In the genomic region with DNA sequence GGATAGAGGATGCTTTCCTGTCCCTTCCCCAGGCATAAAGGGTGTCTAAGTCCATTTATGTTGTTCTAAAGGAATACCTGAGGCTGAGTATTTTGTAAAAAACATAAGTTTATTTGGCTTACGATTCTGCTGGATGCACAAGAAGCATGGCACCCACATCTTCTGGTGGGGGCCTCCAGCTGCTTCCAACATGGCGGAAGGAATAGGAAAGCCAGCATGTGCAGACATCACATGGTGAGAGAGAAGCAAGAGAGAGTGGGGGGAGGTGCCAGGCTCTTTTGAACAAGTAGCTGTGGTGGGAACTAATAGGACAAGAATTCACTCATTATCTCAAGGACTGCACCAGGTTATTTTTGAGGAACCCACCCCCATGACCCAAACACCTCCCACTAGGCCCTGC, we compare ENCODE assay signal across 30 cellular contexts.
"Had no signal": no experiment of that assay in that cellular context is flagged by ENCODE, and none has a peak within 500 bp of the region (broad histone marks: within the 10 kb centered on the region; RNA-seq: fewer than 3 reads in every experiment).

No MANE protein-coding gene starts in this region.

- FAIRE-seq: endometrium, kidney had no signal

- DNase-seq: dermis blood vessel endothelial cell; effector memory CD8-positive, alpha-beta T cell; erythroblast; esophagus squamous epithelium; foreskin melanocyte; glutamatergic neuron; heart right ventricle; hippocampal formation; kidney; mucosa of descending colon; naive B cell; nucleus accumbens; right cardiac atrium; sigmoid colon; stimulated activated CD4-positive, alpha-beta T cell treated with anti-CD3 and anti-CD28 coated beads, Interleukin-2, amount 100 ng/mL, for 24 hours; stimulated activated CD4-positive, alpha-beta T cell treated with anti-CD3 and anti-CD28 coated beads, Interleukin-4, amount 100 ng/mL, for 24 hours; stimulated activated naive CD4-positive, alpha-beta T cell treated with Interleukin-2 at 50 U/mL for 16 hours; stomach; thyroid gland had no signal

- ATAC-seq: effector memory CD8-positive, alpha-beta T cell; heart right ventricle; left lobe of liver; mucosa of descending colon; natural killer cell treated with Interleukin-12 subunit alpha and Interleukin-12 subunit beta and Interleukin-15 and Interleukin-18, amount 100 ng/mL, for 72 hours; right cardiac atrium; stimulated activated effector memory CD8-positive, alpha-beta T cell treated with anti-CD3 and anti-CD28 coated beads, Interleukin-12 subunit alpha, Interleukin-12 subunit beta, amount 100 ng/mL, for 72 hours had no signal

- H3K4me3 ChIP-seq: coronary artery, esophagus squamous epithelium, heart right ventricle, lung, mucosa of descending colon, prostate gland, sigmoid colon, stomach, thyroid gland, vagina had no signal

- H3K27me3 ChIP-seq: esophagus squamous epithelium, heart right ventricle, sigmoid colon, stomach, thyroid gland, vagina had no signal

- H3K36me3 Mint-ChIP-seq: memory B cell; naive B cell; stimulated activated effector memory CD8-positive, alpha-beta T cell treated with anti-CD3 and anti-CD28 coated beads, Interleukin-12 subunit alpha, Interleukin-12 subunit beta, amount 100 ng/mL, for 72 hours had no signal

- H3K4me1 ChIP-seq: esophagus squamous epithelium, heart right ventricle, prostate gland, sigmoid colon, stomach, thyroid gland, vagina had no signal

- H3K4me1 Mint-ChIP-seq: memory B cell; mesothelial cell of epicardium; naive B cell; neural crest cell; stimulated activated effector memory CD8-positive, alpha-beta T cell treated with anti-CD3 and anti-CD28 coated beads, Interleukin-12 subunit alpha, Interleukin-12 subunit beta, amount 100 ng/mL, for 72 hours had no signal

- H3K36me3 ChIP-seq: esophagus squamous epithelium, heart right ventricle, prostate gland, sigmoid colon, stomach, thyroid gland, vagina had no signal

- H3K9me3 ChIP-seq: esophagus squamous epithelium, prostate gland, thyroid gland, vagina had no signal

- H3K4me3 Mint-ChIP-seq: effector memory CD8-positive, alpha-beta T cell; memory B cell; mesothelial cell of epicardium; naive B cell; natural killer cell treated with Interleukin-12 subunit alpha and Interleukin-12 subunit beta and Interleukin-15 and Interleukin-18, amount 100 ng/mL, for 72 hours; neural crest cell; stimulated activated effector memory CD8-positive, alpha-beta T cell treated with anti-CD3 and anti-CD28 coated beads, Interleukin-12 subunit alpha, Interleukin-12 subunit beta, amount 100 ng/mL, for 72 hours had no signal

- H3K27me3 Mint-ChIP-seq: effector memory CD8-positive, alpha-beta T cell; memory B cell; naive B cell; natural killer cell treated with Interleukin-12 subunit alpha and Interleukin-12 subunit beta and Interleukin-15 and Interleukin-18, amount 100 ng/mL, for 72 hours had no signal

- H3K27ac Mint-ChIP-seq: effector memory CD8-positive, alpha-beta T cell; memory B cell; mesothelial cell of epicardium; natural killer cell treated with Interleukin-12 subunit alpha and Interleukin-12 subunit beta and Interleukin-15 and Interleukin-18, amount 100 ng/mL, for 72 hours; stimulated activated effector memory CD8-positive, alpha-beta T cell treated with anti-CD3 and anti-CD28 coated beads, Interleukin-12 subunit alpha, Interleukin-12 subunit beta, amount 100 ng/mL, for 72 hours had no signal

- H3K27ac ChIP-seq: coronary artery, esophagus squamous epithelium, heart right ventricle, prostate gland, sigmoid colon, stomach, thyroid gland, vagina had no signal
